ENCODE assay signal across 9 cellular contexts in the genomic region with DNA sequence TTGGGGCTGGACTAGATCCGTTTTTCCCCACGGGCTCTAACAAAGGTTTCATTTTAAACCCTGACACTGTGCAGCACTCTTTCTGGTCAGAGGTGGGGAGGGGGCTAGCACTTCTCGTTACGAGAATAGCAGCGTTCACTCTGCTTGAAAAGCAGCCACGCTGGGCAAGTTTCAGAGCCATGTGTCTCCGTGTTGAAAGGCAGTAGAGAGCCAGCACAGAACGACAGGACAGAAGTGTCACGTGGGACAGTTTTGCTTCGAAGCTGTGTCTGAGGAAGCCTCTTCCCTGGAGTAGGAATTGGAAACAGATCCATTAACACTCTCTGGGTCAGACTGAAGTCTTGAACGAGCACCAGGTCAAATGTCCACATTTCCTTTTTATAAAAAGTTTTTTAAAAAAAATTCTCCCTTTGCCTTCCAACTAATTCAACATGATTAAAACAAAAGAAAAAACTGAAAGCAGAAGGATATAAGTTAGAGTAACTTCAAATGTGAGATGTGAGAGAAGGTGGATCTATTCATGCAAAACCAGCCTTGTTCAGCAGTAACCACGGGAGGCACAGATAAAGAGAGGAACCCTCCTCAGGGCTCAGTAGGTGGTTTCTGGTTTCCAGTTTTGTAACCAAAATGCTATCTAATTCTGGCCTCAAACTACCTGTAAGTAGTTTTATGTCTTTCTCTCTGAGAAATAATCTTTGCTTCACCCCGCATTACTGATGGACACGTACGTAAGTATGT.
A peak's percentile ranks its signal among the peaks of the same experiment; 100 is the strongest.
DNase-seq lines count a peak whose midpoint lies in the region; ATAC-seq and TF ChIP-seq lines count a peak whose summit lies in the region.
"Had no signal": no experiment of that assay in that cellular context is flagged by ENCODE, and none has a peak within 500 bp of the region (broad histone marks: within the 10 kb centered on the region; RNA-seq: fewer than 3 reads in every experiment).

No MANE protein-coding gene starts in this region.

- peak; percentile 24 for TF ChIP-seq POLR2A in GM19099 (IDR thresholded peaks at IDR 0.05; ENCODE audit: extremely low read depth, insufficient read length, low read depth)
- TF ChIP-seq POLR2A in spleen (IDR thresholded peaks at IDR 0.05), result no peak

- ATAC-seq in HG03108 (IDR thresholded peaks at IDR 0.05; ENCODE audit: unreplicated experiment), result peak; percentile 43

- H3K27ac ChIP-seq in fibroblast of lung (ENCODE audit: insufficient read depth, low read length), result peak overlapping the region; percentile 53
- H3K27ac ChIP-seq in spleen, result peak overlapping the region in 7 of 8 donors; percentile 33 to 82 (median 62)

- peak overlapping the region in 2 of 4 experiments; percentile 8 to 9 for H3K4me3 ChIP-seq in fibroblast of lung (replicated peaks in 1 of 4; ENCODE audit: control extremely low read depth in 1 of 4, insufficient read depth in 1 of 4, low read depth in 3 of 4, low read length in 4 of 4)
- peak overlapping the region in 1 of 8 donors; percentile 26 for H3K4me3 ChIP-seq in spleen

- intact Hi-C loops in spleen (cut with DNase I; ENCODE audit: low total_unique reads), result loop anchor here (10.0 kb wide), 1 partner anchor 64 kb away; no protein-coding TSS in a partner anchor

- no peaks in the 10 kb centered on the region for H4K20me1 ChIP-seq in fibroblast of lung (ENCODE audit: control insufficient read depth, extremely low read depth, insufficient read depth, low read length)

- TF ChIP-seq CTCF in fibroblast of lung (conservative IDR thresholded peaks at IDR 0.05 in 1 of 2, IDR thresholded peaks at IDR 0.05 in 1 of 2; ENCODE audit: low read depth in 1 of 2, low read length in 2 of 2), result no peak
- TF ChIP-seq CTCF in spleen (IDR thresholded peaks at IDR 0.05 in 8 of 11, conservative IDR thresholded peaks at IDR 0.05 in 3 of 11), result no peak

- DNase-seq in fibroblast of lung (ENCODE audit: low read depth in 2 of 2) (no peak), spleen (no peak), SHP77 treated with DMSO at 0.1 percent for 48 hours (lab: John Stamatoyannopoulos, UW) (no peak), NCI-H226 (no peak), UCSD-AML1 (lab: John Stamatoyannopoulos, UW; ENCODE audit: unreplicated experiment) (no peak), HPDE6-E6E7 (ENCODE audit: extremely low spot score) (no peak)
- DNase-seq: trophoblast cell had no signal

- no peaks in the 10 kb centered on the region for H3K9me3 ChIP-seq in fibroblast of lung (ENCODE audit: control insufficient read depth, insufficient read depth, low read depth, low read length)
- no peaks in the 10 kb centered on the region for H3K9me3 ChIP-seq in spleen

- H3K9ac ChIP-seq in fibroblast of lung (ENCODE audit: insufficient read depth, low read length), result peak overlapping the region; percentile 5

- H3K4me2 ChIP-seq in fibroblast of lung (ENCODE audit: extremely low read depth, insufficient read depth, low read length), result peak overlapping the region; percentile 30

- H3K4me1 ChIP-seq in fibroblast of lung (ENCODE audit: control insufficient read depth, extremely low read depth, insufficient read depth, low read length) (peaks cover 60% of the 10 kb centered on the region), spleen (peaks cover 4 to 53% (median 36%) of the 10 kb centered on the region in 6 donors)

- no peaks in the 10 kb centered on the region for H3K36me3 ChIP-seq in fibroblast of lung (ENCODE audit: control insufficient read depth, insufficient read depth, low read length)
- H3K36me3 ChIP-seq in spleen, result peaks cover 0 to 72% (median 14%) of the 10 kb centered on the region in 6 donors

- WGBS in spleen, 5 donors, result 59 to 75% (median 65%) methylated on average over 15 of the region's 15 CpGs

- H3K79me2 ChIP-seq in fibroblast of lung (ENCODE audit: control insufficient read depth, insufficient read depth, low read length), result no peaks in the 10 kb centered on the region

- no peaks in the 10 kb centered on the region for H3K27me3 ChIP-seq in fibroblast of lung (ENCODE audit: control insufficient read depth, insufficient read depth, low read length)
- no peaks in the 10 kb centered on the region for H3K27me3 ChIP-seq in spleen (replicated peaks in 1 of 7)

- no peak overlapping the region for H2AFZ ChIP-seq in fibroblast of lung (ENCODE audit: low read length)
